11 cellular contexts compared by ENCODE assay signal in the genomic region with DNA sequence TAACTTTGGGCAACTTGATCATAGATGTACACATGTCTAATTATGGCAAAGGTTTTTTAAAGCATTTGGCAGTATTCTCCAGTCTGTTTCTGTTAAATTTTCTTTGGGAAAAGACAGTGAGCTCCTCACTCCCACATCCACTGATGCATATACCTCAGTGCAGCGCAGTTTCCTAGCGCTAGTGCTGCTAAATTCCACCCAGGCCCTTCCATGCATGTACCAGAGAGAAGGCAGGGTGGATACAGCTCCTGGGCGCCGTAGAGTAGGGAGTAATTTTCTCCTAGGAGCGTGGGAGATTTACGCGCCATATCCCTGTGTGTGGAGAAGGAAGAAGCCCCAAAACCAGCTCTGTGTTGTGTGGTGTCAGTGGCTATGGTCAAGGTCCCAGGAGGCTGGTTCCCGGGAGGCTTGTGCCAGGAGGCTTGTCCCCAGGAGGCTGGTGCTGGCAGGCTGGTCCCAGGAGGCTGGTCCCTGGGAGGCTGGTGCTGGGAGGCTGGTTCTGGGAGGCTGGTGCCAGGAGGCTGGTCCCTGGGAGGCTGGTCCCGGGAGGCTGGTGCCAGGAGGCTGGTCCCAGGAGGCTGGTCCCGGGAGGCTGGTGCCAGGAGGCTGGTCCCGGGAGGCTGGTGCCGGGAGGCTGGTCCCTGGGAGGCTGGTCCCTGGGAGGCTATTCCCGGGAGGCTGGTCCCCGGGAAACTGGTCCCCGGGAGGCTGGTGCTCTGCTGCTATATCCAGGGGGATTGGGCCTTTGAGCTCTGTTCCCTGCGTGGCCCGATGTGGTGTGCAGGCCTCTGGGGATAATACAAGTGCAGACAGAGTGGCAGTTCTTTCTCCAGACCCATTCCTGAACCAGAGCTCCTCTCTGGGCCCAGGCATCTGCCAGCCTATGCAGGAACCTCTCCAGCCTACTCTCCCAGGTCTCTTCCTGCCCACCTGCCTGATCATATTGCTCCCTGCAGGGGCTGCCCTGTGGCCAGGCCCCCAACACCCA.
DNase-seq lines count a peak whose midpoint lies in the region; ATAC-seq and TF ChIP-seq lines count a peak whose summit lies in the region.
"Had no signal": no experiment of that assay in that cellular context is flagged by ENCODE, and none has a peak within 500 bp of the region (broad histone marks: within the 10 kb centered on the region; RNA-seq: fewer than 3 reads in every experiment).

No MANE protein-coding gene starts in this region.

- H3K27me3 Mint-ChIP-seq in endodermal cell (ENCODE audit: insufficient read depth) (no peaks in the 10 kb centered on the region), nephron progenitor cell (ENCODE audit: low read depth, poor library complexity) (peaks cover 4% of the 10 kb centered on the region)
- H3K27me3 Mint-ChIP-seq in T-helper 2 cell treated with Interferon-gamma antibody and Interleukin-4, amounts not matched to agents 5 μg/mL and 100 μg/mL, for 36 hours (ENCODE audit: low read depth), result no peaks in the 10 kb centered on the region

- peak; percentile 22 for DNase-seq in RWPE2 (ENCODE audit: low spot score)
- DNase-seq in endodermal cell, result peak; percentile 26
- DNase-seq in neuronal stem cell (ENCODE audit: low spot score), result no peak
- DNase-seq in upper lobe of right lung, result peak; percentile 60
- no peak for DNase-seq in T-helper 2 cell treated with Interferon-gamma antibody and Interleukin-4, amounts not matched to agents 5 μg/mL and 100 μg/mL, for 36 hours (ENCODE audit: low spot score)
- DNase-seq in Right ventricle myocardium superior, result no peak
- no peak for DNase-seq in nephron progenitor cell
- DNase-seq: DMS 273 treated with DMSO at 0.1 percent for 48 hours, MM.1S, NCI-H187 treated with DMSO at 0.1 percent for 48 hours, NCI-H774 had no signal

- no peak overlapping the region for H3K4me2 ChIP-seq in neuronal stem cell (ENCODE audit: insufficient read depth, low read length, poor library complexity, severe bottlenecking)

- no peak overlapping the region for H4K8ac ChIP-seq in neuronal stem cell (ENCODE audit: low read depth, low read length)

- 93 to 95% methylated on average over 7 to 17 of the region's 17 CpGs for WGBS in endodermal cell (ENCODE audit: insufficient coverage in 1 of 2, insufficient read length in 1 of 2), 2 experiments
- WGBS in neuronal stem cell (ENCODE audit: extremely low coverage in 2 of 2, insufficient read length in 2 of 2, insufficient replicate concordance in 1 of 2), 2 donors, result no CpG with 5 or more reads among the region's 17 CpGs

- H3K27me3 ChIP-seq in RWPE2 (ENCODE audit: insufficient read depth, poor library complexity, severe bottlenecking) (no peaks in the 10 kb centered on the region), endodermal cell (ENCODE audit: control insufficient read depth, insufficient read depth, low read length, poor library complexity, severe bottlenecking) (no peaks in the 10 kb centered on the region), neuronal stem cell (ENCODE audit: control insufficient read depth in 3 of 3, insufficient read depth in 3 of 3, low read depth in 1 of 3, low read length in 3 of 3) (no peaks in the 10 kb centered on the region), upper lobe of right lung (no peaks in the 10 kb centered on the region)

- no peak overlapping the region for H3K14ac ChIP-seq in neuronal stem cell (ENCODE audit: low read length)

- no peak overlapping the region for H3K27ac Mint-ChIP-seq in endodermal cell
- H3K27ac Mint-ChIP-seq in T-helper 2 cell treated with Interferon-gamma antibody and Interleukin-4, amounts not matched to agents 5 μg/mL and 100 μg/mL, for 36 hours, result no peak overlapping the region
- no peak overlapping the region for H3K27ac Mint-ChIP-seq in nephron progenitor cell

- no peak overlapping the region for H3K18ac ChIP-seq in neuronal stem cell (ENCODE audit: low read length)

- H3K4ac ChIP-seq in neuronal stem cell (ENCODE audit: low read length), result no peak overlapping the region

- no peak overlapping the region for H2BK15ac ChIP-seq in neuronal stem cell (ENCODE audit: low read length)

- H3K9ac ChIP-seq in endodermal cell (ENCODE audit: extremely low read depth, low read length, poor library complexity, severe bottlenecking) (no peak overlapping the region), neuronal stem cell (ENCODE audit: low read depth, low read length, poor library complexity) (no peak overlapping the region)

- peak overlapping the region; percentile 21 for H2AK5ac ChIP-seq in neuronal stem cell (ENCODE audit: low read depth, low read length)

- no peaks in the 10 kb centered on the region for H3K4me1 ChIP-seq in RWPE2 (ENCODE audit: insufficient read depth, poor library complexity, severe bottlenecking)
- no peaks in the 10 kb centered on the region for H3K4me1 ChIP-seq in endodermal cell (ENCODE audit: control insufficient read depth, insufficient read depth, low read length)
- peaks cover 0 to 5% of the 10 kb centered on the region in 2 donors for H3K4me1 ChIP-seq in neuronal stem cell (ENCODE audit: control insufficient read depth in 2 of 2, insufficient read depth in 1 of 2, low read depth in 1 of 2, low read length in 2 of 2)
- no peaks in the 10 kb centered on the region for H3K4me1 ChIP-seq in upper lobe of right lung

- H3K4me1 Mint-ChIP-seq in endodermal cell (no peaks in the 10 kb centered on the region), nephron progenitor cell (peaks cover 47% of the 10 kb centered on the region)
- peaks cover 6% of the 10 kb centered on the region for H3K4me1 Mint-ChIP-seq in T-helper 2 cell treated with Interferon-gamma antibody and Interleukin-4, amounts not matched to agents 5 μg/mL and 100 μg/mL, for 36 hours (ENCODE audit: low read depth)

- H3K79me1 ChIP-seq in neuronal stem cell (ENCODE audit: low read depth, low read length), result no peaks in the 10 kb centered on the region

- H2BK5ac ChIP-seq in neuronal stem cell (ENCODE audit: low read length), result peak overlapping the region; percentile 20

- no peaks in the 10 kb centered on the region for H3K9me3 ChIP-seq in RWPE2 (ENCODE audit: severe bottlenecking)
- no peaks in the 10 kb centered on the region for H3K9me3 ChIP-seq in endodermal cell (ENCODE audit: control insufficient read depth, low read length)
- peaks cover 0 to 2% of the 10 kb centered on the region in 2 donors for H3K9me3 ChIP-seq in neuronal stem cell (replicated peaks in 1 of 2; ENCODE audit: control insufficient read depth in 2 of 2, insufficient read depth in 1 of 2, low read depth in 1 of 2, low read length in 2 of 2)
- no peaks in the 10 kb centered on the region for H3K9me3 ChIP-seq in upper lobe of right lung

- H3K36me3 ChIP-seq in RWPE2 (ENCODE audit: low read depth) (no peaks in the 10 kb centered on the region), endodermal cell (ENCODE audit: control insufficient read depth, insufficient read depth, low read length) (no peaks in the 10 kb centered on the region), neuronal stem cell (replicated peaks in 1 of 2; ENCODE audit: control insufficient read depth in 2 of 2, insufficient read depth in 2 of 2, low read length in 2 of 2) (no peaks in the 10 kb centered on the region), upper lobe of right lung (no peaks in the 10 kb centered on the region)

- H3K4me3 ChIP-seq in RWPE2 (ENCODE audit: severe bottlenecking), result no peak overlapping the region
- no peak overlapping the region for H3K4me3 ChIP-seq in endodermal cell (ENCODE audit: low read length)
- no peak overlapping the region for H3K4me3 ChIP-seq in neuronal stem cell (ENCODE audit: low read length in 2 of 2)
- no peak overlapping the region for H3K4me3 ChIP-seq in upper lobe of right lung

- no peak overlapping the region for H3K27ac ChIP-seq in RWPE2 (ENCODE audit: poor library complexity, severe bottlenecking)
- H3K27ac ChIP-seq in endodermal cell (ENCODE audit: low read depth, low read length), result no peak overlapping the region
- no peak overlapping the region for H3K27ac ChIP-seq in neuronal stem cell (replicated peaks; ENCODE audit: low read length)
- H3K27ac ChIP-seq in upper lobe of right lung, result no peak overlapping the region

- no peaks in the 10 kb centered on the region for H3K9me3 Mint-ChIP-seq in endodermal cell
- H3K9me3 Mint-ChIP-seq in T-helper 2 cell treated with Interferon-gamma antibody and Interleukin-4, amounts not matched to agents 5 μg/mL and 100 μg/mL, for 36 hours, result no peaks in the 10 kb centered on the region
- H3K9me3 Mint-ChIP-seq in nephron progenitor cell, result no peaks in the 10 kb centered on the region

- no peak overlapping the region for H2AFZ ChIP-seq in neuronal stem cell (ENCODE audit: low read length)

- no peaks in the 10 kb centered on the region for H3K36me3 Mint-ChIP-seq in endodermal cell (ENCODE audit: low read depth)
- H3K36me3 Mint-ChIP-seq in T-helper 2 cell treated with Interferon-gamma antibody and Interleukin-4, amounts not matched to agents 5 μg/mL and 100 μg/mL, for 36 hours (ENCODE audit: low read depth), result no peaks in the 10 kb centered on the region
- no peaks in the 10 kb centered on the region for H3K36me3 Mint-ChIP-seq in nephron progenitor cell (ENCODE audit: low read depth)

- no peak overlapping the region for H2BK120ac ChIP-seq in neuronal stem cell (ENCODE audit: low read depth, low read length)

- no peak overlapping the region for H3K4me3 Mint-ChIP-seq in endodermal cell
- no peak overlapping the region for H3K4me3 Mint-ChIP-seq in T-helper 2 cell treated with Interferon-gamma antibody and Interleukin-4, amounts not matched to agents 5 μg/mL and 100 μg/mL, for 36 hours
- H3K4me3 Mint-ChIP-seq in nephron progenitor cell, result no peak overlapping the region

- intact Hi-C loops in upper lobe of right lung (cut with DNase I), result no loop called here
- intact Hi-C loops in Right ventricle myocardium superior (cut with DNase I), result no loop called here

- no peak overlapping the region for H3K23ac ChIP-seq in neuronal stem cell (ENCODE audit: low read depth, low read length, poor library complexity)

- ATAC-seq in RWPE2 (ENCODE audit: low read depth) (no peak), upper lobe of right lung (no peak), Right ventricle myocardium superior (ENCODE audit: poor library complexity) (no peak)

- no peak overlapping the region for H2BK12ac ChIP-seq in neuronal stem cell (ENCODE audit: low read length)

- no peak for TF ChIP-seq CTCF in RWPE2 (IDR thresholded peaks at IDR 0.05; ENCODE audit: poor library complexity, severe bottlenecking)
- TF ChIP-seq CTCF in endodermal cell (conservative IDR thresholded peaks at IDR 0.05), result no peak
- TF ChIP-seq CTCF in upper lobe of right lung (IDR thresholded peaks at IDR 0.05), result no peak
- no peak for TF ChIP-seq CTCF in nephron progenitor cell (IDR thresholded peaks at IDR 0.05)

- H4K91ac ChIP-seq in neuronal stem cell (ENCODE audit: low read depth, low read length, poor library complexity), result no peak overlapping the region

Comparison
In these comparisons a context has a peak if more than half of its experiments do, and no peak if none do; other contexts are left out.
1. DNase-seq: peak in RWPE2 (single experiment), endodermal cell (single experiment) and upper lobe of right lung (single experiment); none in neuronal stem cell (single experiment), T-helper 2 cell treated with Interferon-gamma antibody and Interleukin-4, amounts not matched to agents 5 μg/mL and 100 μg/mL, for 36 hours (single experiment), Right ventricle myocardium superior (single experiment) and nephron progenitor cell (single experiment).